In the genomic region with DNA sequence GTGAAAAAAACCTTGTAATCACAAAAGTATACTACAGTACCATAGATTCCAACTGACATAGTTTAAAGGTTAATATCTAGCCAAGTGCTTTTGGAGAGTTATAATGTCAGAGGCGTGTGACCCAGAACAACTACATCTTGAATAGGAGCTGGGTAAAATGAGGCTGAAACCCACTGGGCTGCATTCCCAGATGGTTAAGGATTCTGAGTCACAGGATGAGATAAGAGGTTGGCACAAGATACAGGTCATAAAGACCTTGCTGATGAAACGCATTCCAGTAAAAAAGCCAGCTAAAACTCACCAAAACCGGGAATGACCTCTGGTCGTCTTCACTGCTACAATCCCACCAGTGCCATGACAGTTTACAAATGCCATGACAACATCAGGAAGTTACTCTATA, we compare ENCODE assay signal across 13 cellular contexts. TPM values are rescaled to one million over a fixed set of nuclear protein-coding genes. Genes with fewer than 3 reads are reported as not detected.
A peak's percentile ranks its signal among the peaks of the same experiment; 100 is the strongest.
DNase-seq lines count a peak whose midpoint lies in the region; ATAC-seq, FAIRE-seq and TF ChIP-seq lines count a peak whose summit lies in the region.
"Had no signal": no experiment of that assay in that cellular context is flagged by ENCODE, and none has a peak within 500 bp of the region (broad histone marks: within the 10 kb centered on the region; RNA-seq: fewer than 3 reads in every experiment).

No MANE protein-coding gene starts in this region.

- H3K27me3 ChIP-seq in mammary epithelial cell (ENCODE audit: insufficient read depth, low read length) (no peaks in the 10 kb centered on the region), breast epithelium (no peaks in the 10 kb centered on the region), astrocyte (ENCODE audit: insufficient read depth, low read length) (no peaks in the 10 kb centered on the region), hepatocyte (no peaks in the 10 kb centered on the region)
- H3K27me3 ChIP-seq: tibial nerve had no signal

- no peaks in the 10 kb centered on the region for H3K9me3 Mint-ChIP-seq in astrocyte (ENCODE audit: unreplicated experiment)

- dilution Hi-C loops in mammary epithelial cell (cut with HindIII; ENCODE audit: low sequenced_read_pairs): no loop called here

- H3K36me3 ChIP-seq in mammary epithelial cell (ENCODE audit: insufficient read depth, low read length) (no peaks in the 10 kb centered on the region), breast epithelium (no peaks in the 10 kb centered on the region), astrocyte (ENCODE audit: insufficient read depth, low read length) (peaks cover 18% of the 10 kb centered on the region), hepatocyte (replicated peaks; ENCODE audit: insufficient read depth, low read depth) (no peaks in the 10 kb centered on the region)
- H3K36me3 ChIP-seq: tibial nerve had no signal

- BruUV-seq in mammary epithelial cell (replicated peaks; lab: Mats Ljungman, UMichigan): TSS peak; percentile 66

- no peak for TF ChIP-seq POLR2A in breast epithelium (IDR thresholded peaks at IDR 0.05)

- no peak overlapping the region for H2AFZ ChIP-seq in mammary epithelial cell (ENCODE audit: low read depth, low read length)
- H2AFZ ChIP-seq in astrocyte (ENCODE audit: low read depth, low read length): no peak overlapping the region
- no peak overlapping the region for H2AFZ ChIP-seq in hepatocyte

- no peaks in the 10 kb centered on the region for H3K9me2 ChIP-seq in hepatocyte (replicated peaks; ENCODE audit: insufficient read depth)

- H3K9me3 ChIP-seq in mammary epithelial cell (replicated peaks; ENCODE audit: insufficient read depth, low read length): no peaks in the 10 kb centered on the region
- no peaks in the 10 kb centered on the region for H3K9me3 ChIP-seq in breast epithelium
- H3K9me3 ChIP-seq in astrocyte (ENCODE audit: insufficient read depth, low read depth, low read length): no peaks in the 10 kb centered on the region
- H3K9me3 ChIP-seq in hepatocyte (ENCODE audit: low read depth): no peaks in the 10 kb centered on the region
- H3K9me3 ChIP-seq: left ventricle myocardium inferior, tibial nerve had no signal

- H3K27ac Mint-ChIP-seq in astrocyte (ENCODE audit: unreplicated experiment): peak overlapping the region; percentile 71

- H3K36me3 Mint-ChIP-seq in astrocyte (ENCODE audit: low read depth, unreplicated experiment): peaks cover 14% of the 10 kb centered on the region

- H3K4me1 ChIP-seq in mammary epithelial cell (ENCODE audit: insufficient read depth, low read length): no peaks in the 10 kb centered on the region
- no peaks in the 10 kb centered on the region for H3K4me1 ChIP-seq in breast epithelium
- H3K4me1 ChIP-seq in astrocyte (ENCODE audit: insufficient read depth, low read length): peaks cover 47% of the 10 kb centered on the region
- no peaks in the 10 kb centered on the region for H3K4me1 ChIP-seq in hepatocyte (ENCODE audit: insufficient read depth)
- H3K4me1 ChIP-seq: left ventricle myocardium inferior had no signal

- no peak for TF ChIP-seq CTCF in mammary epithelial cell (conservative IDR thresholded peaks at IDR 0.05 in 1 of 2, IDR thresholded peaks at IDR 0.05 in 1 of 2; ENCODE audit: extremely low read depth in 1 of 2, insufficient read depth in 1 of 2, low read depth in 1 of 2, low read length in 2 of 2)
- TF ChIP-seq CTCF in breast epithelium (IDR thresholded peaks at IDR 0.05): no peak
- TF ChIP-seq CTCF in astrocyte (IDR thresholded peaks at IDR 0.05; ENCODE audit: insufficient read depth, low read depth, low read length): no peak
- no peak for TF ChIP-seq CTCF in hepatocyte (IDR thresholded peaks at IDR 0.05; ENCODE audit: poor library complexity)

- 70% methylated on average over 4 of the region's 4 CpGs for WGBS in mammary epithelial cell (ENCODE audit: low coverage, missing lambda C conversion rate)
- 60% methylated on average over 4 of the region's 4 CpGs for WGBS in hepatocyte (ENCODE audit: low lambda C conversion rate, missing lambda C conversion rate)

- H3K4me2 ChIP-seq in mammary epithelial cell (ENCODE audit: insufficient read depth, low read depth, low read length) (no peak overlapping the region), astrocyte (ENCODE audit: low read length) (peak overlapping the region; percentile 63), hepatocyte (no peak overlapping the region)

- no peak overlapping the region for H3K4me3 Mint-ChIP-seq in astrocyte (ENCODE audit: unreplicated experiment)

- intact Hi-C loops in mammary epithelial cell (cut with micrococcal nuclease) (no loop called here), breast epithelium (cut with DNase I; ENCODE audit: low total_unique reads) (no loop called here)

- CTCF ChIA-PET in mammary epithelial cell (lab: Charles Lee; ENCODE audit: low non-redundant PET): interaction anchor here (0.7 kb wide), 1 partner anchor 29 kb away, joined by 7 read pairs; no protein-coding TSS in a partner anchor

- H3K27me3 Mint-ChIP-seq in astrocyte (ENCODE audit: low read depth, unreplicated experiment): no peaks in the 10 kb centered on the region

- H3K79me2 ChIP-seq in mammary epithelial cell (ENCODE audit: insufficient read depth, low read length) (no peaks in the 10 kb centered on the region), astrocyte (ENCODE audit: insufficient read depth, low read length) (no peaks in the 10 kb centered on the region), hepatocyte (no peaks in the 10 kb centered on the region)

- in situ Hi-C loops in mammary epithelial cell (cut with MboI; ENCODE audit: low sequenced_read_pairs in 2 of 2): no loop called here

- H3K4me3 ChIP-seq in mammary epithelial cell (replicated peaks in 1 of 3; ENCODE audit: insufficient read depth in 1 of 3, low read depth in 2 of 3, low read length in 3 of 3) (no peak overlapping the region), breast epithelium (no peak overlapping the region), astrocyte (ENCODE audit: insufficient read depth, low read depth, low read length) (no peak overlapping the region), hepatocyte (no peak overlapping the region)
- H3K4me3 ChIP-seq: left ventricle myocardium inferior, tibial nerve had no signal

- FAIRE-seq in astrocyte (lab: Jason Lieb, UNC): peak; percentile 5
- FAIRE-seq: frontal cortex had no signal

- ATAC-seq in GM21447 (IDR thresholded peaks at IDR 0.05; ENCODE audit: unreplicated experiment) (no peak), HG03571 (IDR thresholded peaks at IDR 0.05; ENCODE audit: unreplicated experiment) (no peak), GM19351 (IDR thresholded peaks at IDR 0.05; ENCODE audit: unreplicated experiment) (no peak)

- peaks cover 28% of the 10 kb centered on the region for H3K4me1 Mint-ChIP-seq in astrocyte (ENCODE audit: low read depth, unreplicated experiment)

- H3K9ac ChIP-seq in mammary epithelial cell (ENCODE audit: insufficient read depth, low read length) (no peak overlapping the region), astrocyte (ENCODE audit: low read length) (peak overlapping the region; percentile 38)

- H3K27ac ChIP-seq in mammary epithelial cell (ENCODE audit: insufficient read depth, low read depth, low read length): no peak overlapping the region
- H3K27ac ChIP-seq in breast epithelium: no peak overlapping the region
- peak overlapping the region; percentile 83 for H3K27ac ChIP-seq in astrocyte (ENCODE audit: low read depth, low read length)
- no peak overlapping the region for H3K27ac ChIP-seq in hepatocyte
- H3K27ac ChIP-seq: left ventricle myocardium inferior, tibial nerve had no signal

- peak; percentile 18 for DNase-seq in mammary epithelial cell
- DNase-seq in breast epithelium (ENCODE audit: low spot score in 2 of 2): no peak
- peak; percentile 82 for DNase-seq in astrocyte (ENCODE audit: low read depth)
- peak; percentile 65 for DNase-seq in iris pigment epithelial cell (ENCODE audit: low read depth)
- DNase-seq in hepatocyte (ENCODE audit: low spot score): no peak
- DNase-seq: activated CD4-positive, alpha-beta T cell treated with anti-CD3 and anti-CD28 coated beads, Interleukin-2, amount 50 U/mL, for 4 hours; activated effector memory CD4-positive, alpha-beta T cell treated with anti-CD3 and anti-CD28 coated beads, Interleukin-2, amount 50 U/mL, for 16 hours; left ventricle myocardium inferior had no signal

- H4K20me1 ChIP-seq in mammary epithelial cell (ENCODE audit: insufficient read depth, low read length) (no peaks in the 10 kb centered on the region), astrocyte (ENCODE audit: insufficient read depth, low read length) (no peaks in the 10 kb centered on the region), hepatocyte (ENCODE audit: insufficient read depth, poor library complexity, severe bottlenecking) (no peaks in the 10 kb centered on the region)

RNA-seq across cellular contexts. Expression of a gene that starts 22.4 kb away (rescaled TPM):
- total RNA-seq in mammary epithelial cell (not detected), breast epithelium (10 to 100 TPM in 1 of 3 donors, 1 to 10 TPM in 2; 2.2 to 42.7 (median 3.3) TPM), astrocyte (17.5 and 19.6 TPM in 2 replicates), hepatocyte (6.4 and 7.4 TPM in 2 replicates)
- polyA plus RNA-seq in mammary epithelial cell (not detected), hepatocyte (1.8 and 2.1 TPM in 2 replicates)
- polyA minus RNA-seq in mammary epithelial cell: not detected

Comparison
In these comparisons a context has a peak if more than half of its experiments do, and no peak if none do; other contexts are left out.
1. DNase-seq: peak in mammary epithelial cell (single experiment), astrocyte (single experiment) and iris pigment epithelial cell (single experiment); none in breast epithelium (0 of 2) and hepatocyte (single experiment).